Comparison of ENCODE assay signal across 21 cellular contexts in the genomic region with DNA sequence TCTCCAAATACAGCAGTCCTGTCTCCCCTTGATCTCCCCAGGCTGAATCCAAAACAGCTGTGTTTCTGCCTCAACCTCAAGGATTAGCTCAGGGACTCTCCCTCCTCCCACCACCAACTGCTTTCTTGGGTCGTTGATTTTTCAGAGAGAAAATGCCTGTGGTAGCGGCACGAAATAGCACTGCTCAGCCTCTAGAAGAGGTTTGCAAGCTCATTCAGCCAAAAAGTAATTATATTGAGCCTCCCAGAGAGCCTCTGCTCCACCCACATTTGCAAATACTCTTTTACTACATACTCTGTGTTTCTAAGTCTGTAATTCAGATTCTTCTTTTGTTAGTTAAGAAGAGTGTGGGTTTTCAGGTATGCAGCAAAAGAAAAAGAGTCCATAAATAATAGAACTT.
A peak's percentile ranks its signal among the peaks of the same experiment; 100 is the strongest.
DNase-seq lines count a peak whose midpoint lies in the region; ATAC-seq and TF ChIP-seq lines count a peak whose summit lies in the region.
"Had no signal": no experiment of that assay in that cellular context is flagged by ENCODE, and none has a peak within 500 bp of the region (broad histone marks: within the 10 kb centered on the region; RNA-seq: fewer than 3 reads in every experiment).

No MANE protein-coding gene starts in this region.

- DNase-seq in NCI-H345 (lab: John Stamatoyannopoulos, UW) (peak; percentile 49), NCI-H345 treated with DMSO at 0.1 percent for 48 hours (lab: John Stamatoyannopoulos, UW; ENCODE audit: unreplicated experiment) (no peak), astrocyte of the spinal cord (ENCODE audit: low read depth, low spot score) (peak; percentile 78), myocyte (ENCODE audit: low read depth) (peak; percentile 93), GM19238 (ENCODE audit: insufficient read length, low spot score) (no peak)
- no peak for DNase-seq in stimulated activated CD4-positive, alpha-beta T cell treated with anti-CD3 and anti-CD28 coated beads, Interleukin-4, amount 100 ng/mL, for 1 hour
- DNase-seq: activated T-cell treated with anti-CD3 and anti-CD28 coated beads, Interleukin-2, amount 50 U/mL, for 24 hours; effector memory CD8-positive, alpha-beta T cell; foreskin keratinocyte; HFFc6; NCI-H1105; NCI-H2227 treated with DMSO at 0.1 percent for 48 hours; SHP77; sigmoid colon; stimulated activated CD4-positive, alpha-beta T cell treated with anti-CD3 and anti-CD28 coated beads, Interleukin-4, amount 100 ng/mL, for 4 hours; T1000; tibial artery had no signal

- ATAC-seq in HG03139 (IDR thresholded peaks at IDR 0.05; ENCODE audit: unreplicated experiment): no peak
- ATAC-seq in HG03469 (IDR thresholded peaks at IDR 0.05; ENCODE audit: unreplicated experiment): no peak
- ATAC-seq: activated naive CD4-positive, alpha-beta T cell treated with anti-CD3 and anti-CD28 coated beads, Interleukin-2, amount 50 U/mL, for 72 hours; effector memory CD8-positive, alpha-beta T cell; foreskin keratinocyte; GM12878 had no signal

- TF ChIP-seq CTCF in astrocyte of the spinal cord (IDR thresholded peaks at IDR 0.05; ENCODE audit: low read depth, low read length): no peak

- in situ Hi-C loops in astrocyte of the spinal cord (cut with HindIII; ENCODE audit: low sequenced_read_pairs): no loop called here

- H3K4me3 ChIP-seq in astrocyte of the spinal cord (ENCODE audit: low read depth, low read length): no peak overlapping the region
- H3K4me3 ChIP-seq: GM12878, sigmoid colon, tibial artery had no signal

Comparison
In these comparisons a context has a peak if more than half of its experiments do, and no peak if none do; other contexts are left out.
1. DNase-seq: peak in NCI-H345 (single experiment), astrocyte of the spinal cord (single experiment) and myocyte (single experiment); none in NCI-H345 treated with DMSO at 0.1 percent for 48 hours (single experiment), GM19238 (single experiment) and stimulated activated CD4-positive, alpha-beta T cell treated with anti-CD3 and anti-CD28 coated beads, Interleukin-4, amount 100 ng/mL, for 1 hour (single experiment).